In genomic region chr3:50256978-50257890, GRCh38 we compare ENCODE assay signal across 8 cellular contexts. TPM values are rescaled to one million over a fixed set of nuclear protein-coding genes. Genes with fewer than 3 reads are reported as not detected.
A peak's percentile ranks its signal among the peaks of the same experiment; 100 is the strongest.
DNase-seq lines count a peak whose midpoint lies in the region; ATAC-seq and TF ChIP-seq lines count a peak whose summit lies in the region.

No MANE protein-coding gene starts in this region.

- no peaks in the 10 kb centered on the region for H3K9me3 ChIP-seq in OCI-LY7 (ENCODE audit: low read length)
- H3K9me3 ChIP-seq in psoas muscle, result no peaks in the 10 kb centered on the region

- H3K4me1 ChIP-seq in OCI-LY7 (ENCODE audit: insufficient read depth, low read length, poor library complexity, severe bottlenecking) (peaks cover 4% of the 10 kb centered on the region), psoas muscle (peaks cover 27% of the 10 kb centered on the region)

- peak; percentile 66 for DNase-seq in activated CD4-positive, alpha-beta T cell treated with anti-CD3 and anti-CD28 coated beads for 48 hours
- no peak for DNase-seq in activated CD4-positive, alpha-beta T cell treated with anti-CD3 and anti-CD28 coated beads for 1 hour
- DNase-seq in OCI-LY7 (ENCODE audit: low spot score), result peak; percentile 49
- no peak for DNase-seq in psoas muscle
- no peak for DNase-seq in omental fat pad (ENCODE audit: low spot score)

- peak overlapping the region; percentile 43 for H3K27ac Mint-ChIP-seq in dendritic cell treated with granulocyte-macrophage colony-stimulating factor and Interleukin-4, amounts not matched to agents 40 ng/mL and 50 ng/mL, for 4 days

- TF ChIP-seq CTCF in OCI-LY7 (conservative IDR thresholded peaks at IDR 0.05; ENCODE audit: low read length) (peak; percentile 85), psoas muscle (IDR thresholded peaks at IDR 0.05) (peak; percentile 40), omental fat pad (IDR thresholded peaks at IDR 0.05) (no peak)

- H3K27me3 Mint-ChIP-seq in dendritic cell treated with granulocyte-macrophage colony-stimulating factor and Interleukin-4, amounts not matched to agents 40 ng/mL and 50 ng/mL, for 4 days, result no peaks in the 10 kb centered on the region

- ATAC-seq in psoas muscle, result no peak
- ATAC-seq in HG03565 (IDR thresholded peaks at IDR 0.05; ENCODE audit: unreplicated experiment), result no peak
- no peak for ATAC-seq in HG02759 (IDR thresholded peaks at IDR 0.05; ENCODE audit: unreplicated experiment)
- ATAC-seq in omental fat pad (ENCODE audit: low FRiP score), result no peak

- no peak overlapping the region for H3K4me3 Mint-ChIP-seq in dendritic cell treated with granulocyte-macrophage colony-stimulating factor and Interleukin-4, amounts not matched to agents 40 ng/mL and 50 ng/mL, for 4 days

- H3K27me3 ChIP-seq in psoas muscle (ENCODE audit: insufficient read depth in 3 of 3, low read length in 2 of 3), result no peaks in the 10 kb centered on the region

- H3K4me3 ChIP-seq in OCI-LY7 (ENCODE audit: low read depth, low read length, poor library complexity, severe bottlenecking) (no peak overlapping the region), psoas muscle (no peak overlapping the region)

- no peaks in the 10 kb centered on the region for H3K9me2 ChIP-seq in OCI-LY7 (ENCODE audit: insufficient read depth, low read length)

- CTCF ChIA-PET in OCI-LY7 (lab: Charles Lee; ENCODE audit: unreplicated experiment), result interaction anchor here (1.7 kb wide), 1 partner anchor 11 kb away, joined by 8 read pairs; no protein-coding TSS in a partner anchor

- H3K4me2 ChIP-seq in OCI-LY7 (ENCODE audit: low read length), result no peak overlapping the region

- no peaks in the 10 kb centered on the region for H4K20me1 ChIP-seq in OCI-LY7 (ENCODE audit: insufficient read depth, low read length)

- POLR2A ChIA-PET in OCI-LY7 (lab: Charles Lee), result no interaction called here

- WGBS in psoas muscle, 3 donors, result 88 to 89% (median 88%) methylated on average over 19 to 20 of the region's 20 CpGs

- no peak overlapping the region for H2AFZ ChIP-seq in OCI-LY7 (ENCODE audit: low read length)

- H3K27ac ChIP-seq in OCI-LY7 (ENCODE audit: low read depth, low read length, poor library complexity, severe bottlenecking) (no peak overlapping the region), psoas muscle (no peak overlapping the region)

- H3K9me3 Mint-ChIP-seq in dendritic cell treated with granulocyte-macrophage colony-stimulating factor and Interleukin-4, amounts not matched to agents 40 ng/mL and 50 ng/mL, for 4 days, result no peaks in the 10 kb centered on the region

- peaks cover 70% of the 10 kb centered on the region for H3K4me1 Mint-ChIP-seq in dendritic cell treated with granulocyte-macrophage colony-stimulating factor and Interleukin-4, amounts not matched to agents 40 ng/mL and 50 ng/mL, for 4 days (ENCODE audit: low read depth)

- intact Hi-C loops in OCI-LY7 (cut with micrococcal nuclease; ENCODE audit: unreplicated experiment) (loop anchor here (1.0 kb wide), 1 partner anchor 30 kb away; no protein-coding TSS in a partner anchor), psoas muscle (cut with DNase I) (no loop called here)
- intact Hi-C loops in dendritic cell treated with granulocyte-macrophage colony-stimulating factor and Interleukin-4, amounts not matched to agents 40 ng/mL and 50 ng/mL, for 4 days (cut with micrococcal nuclease), result no loop called here

- H3K36me3 ChIP-seq in OCI-LY7 (ENCODE audit: insufficient read depth, low read length) (peaks cover 67% of the 10 kb centered on the region), psoas muscle (ENCODE audit: insufficient read depth in 1 of 2, low read depth in 1 of 2) (peaks cover 0 to 45% of the 10 kb centered on the region in 2 donors)

- H3K79me2 ChIP-seq in OCI-LY7 (ENCODE audit: insufficient read depth, low read depth, low read length), result no peaks in the 10 kb centered on the region

- no TSS peak for BruUV-seq in OCI-LY7 (replicated peaks; lab: Mats Ljungman, UMichigan)

- peaks cover 92% of the 10 kb centered on the region for H3K36me3 Mint-ChIP-seq in dendritic cell treated with granulocyte-macrophage colony-stimulating factor and Interleukin-4, amounts not matched to agents 40 ng/mL and 50 ng/mL, for 4 days (ENCODE audit: low read depth)

RNA-seq across cellular contexts. Expression of gene SEMA3B, which starts 11.7 kb away (rescaled TPM):
- 0.10 and 0.28 TPM in 2 replicates for total RNA-seq in OCI-LY7 (2014; rRNA removed; shearing (Covaris generic))
- 0.82 and 1.2 TPM in 2 replicates for total RNA-seq in OCI-LY7 (2022)
- total RNA-seq in psoas muscle, result 1 to 10 TPM; 3.1 to 6.8 (median 4.3) TPM
- 1 to 10 TPM; 2.1 to 3.4 (median 2.2) TPM for polyA plus RNA-seq in psoas muscle
- total RNA-seq in omental fat pad, result 10 to 100 TPM; 14.2 to 94.1 (median 45.4) TPM

RNA-seq across cellular contexts. Expression of gene GNAI2, which starts 21.2 kb away (rescaled TPM):
- 165 and 190 TPM in 2 replicates for total RNA-seq in OCI-LY7 (2014; rRNA removed; shearing (Covaris generic))
- 256 and 266 TPM in 2 replicates for total RNA-seq in OCI-LY7 (2022)
- total RNA-seq in psoas muscle, result 10 to 100 TPM; 55.5 to 93.9 (median 74.8) TPM
- polyA plus RNA-seq in psoas muscle, result 10 to 100 TPM; 39.4 to 57.6 (median 50.7) TPM
- total RNA-seq in omental fat pad, result 100 to 1,000 TPM; 157 to 305 (median 241) TPM

RNA-seq across cellular contexts. Expression of gene LSMEM2, which starts 21.7 kb away (rescaled TPM):
- total RNA-seq in OCI-LY7 (2014; rRNA removed; shearing (Covaris generic)), result not detected in 2 replicates
- not detected in 2 replicates for total RNA-seq in OCI-LY7 (2022)
- total RNA-seq in psoas muscle, result 10 to 100 TPM in 1 of 4 donors, 1 to 10 TPM in 2, under 1 TPM in 1; 0.84 to 13.1 (median 1.1) TPM
- 1 to 10 TPM in 1 of 3 donors, under 1 TPM in 2; 0.61 to 1.6 (median 0.66) TPM for polyA plus RNA-seq in psoas muscle
- total RNA-seq in omental fat pad, result not detected

RNA-seq across cellular contexts. Expression of gene IFRD2, which starts 35.0 kb away (rescaled TPM):
- total RNA-seq in OCI-LY7 (2014; rRNA removed; shearing (Covaris generic)), result 73.1 and 95.5 TPM in 2 replicates
- 93.3 and 97.3 TPM in 2 replicates for total RNA-seq in OCI-LY7 (2022)
- 100 to 1,000 TPM in 3 of 4 donors, 10 to 100 TPM in 1; 77.2 to 145 (median 119) TPM for total RNA-seq in psoas muscle
- polyA plus RNA-seq in psoas muscle, result 100 to 1,000 TPM; 129 to 175 (median 151) TPM
- 100 to 1,000 TPM in 1 of 4 donors, 10 to 100 TPM in 3; 40.0 to 178 (median 72.2) TPM for total RNA-seq in omental fat pad

RNA-seq across cellular contexts. Expression of gene HYAL3, which starts 42.0 kb away (rescaled TPM):
- 1.2 and 2.7 TPM in 2 replicates for total RNA-seq in OCI-LY7 (2014; rRNA removed; shearing (Covaris generic))
- total RNA-seq in OCI-LY7 (2022), result 3.5 and 4.4 TPM in 2 replicates
- 1 to 10 TPM in 1 of 4 donors, under 1 TPM in 3; 0.28 to 2.1 (median 0.65) TPM for total RNA-seq in psoas muscle
- 1 to 10 TPM in 2 of 3 donors, under 1 TPM in 1; 0.23 to 3.4 (median 1.2) TPM for polyA plus RNA-seq in psoas muscle
- total RNA-seq in omental fat pad, result 1 to 10 TPM; 1.9 to 6.2 (median 4.0) TPM

Comparison
In these comparisons a context has a peak if more than half of its experiments do, and no peak if none do; other contexts are left out.
1. DNase-seq: peak in activated CD4-positive, alpha-beta T cell treated with anti-CD3 and anti-CD28 coated beads for 48 hours (single experiment) and OCI-LY7 (single experiment); none in activated CD4-positive, alpha-beta T cell treated with anti-CD3 and anti-CD28 coated beads for 1 hour (single experiment), psoas muscle (0 of 2) and omental fat pad (single experiment).
2. CTCF ChIP-seq: peak in OCI-LY7 (single experiment) and psoas muscle (single experiment); none in omental fat pad (0 of 3).